1 cellular context compared by ENCODE assay signal in the genomic region with DNA sequence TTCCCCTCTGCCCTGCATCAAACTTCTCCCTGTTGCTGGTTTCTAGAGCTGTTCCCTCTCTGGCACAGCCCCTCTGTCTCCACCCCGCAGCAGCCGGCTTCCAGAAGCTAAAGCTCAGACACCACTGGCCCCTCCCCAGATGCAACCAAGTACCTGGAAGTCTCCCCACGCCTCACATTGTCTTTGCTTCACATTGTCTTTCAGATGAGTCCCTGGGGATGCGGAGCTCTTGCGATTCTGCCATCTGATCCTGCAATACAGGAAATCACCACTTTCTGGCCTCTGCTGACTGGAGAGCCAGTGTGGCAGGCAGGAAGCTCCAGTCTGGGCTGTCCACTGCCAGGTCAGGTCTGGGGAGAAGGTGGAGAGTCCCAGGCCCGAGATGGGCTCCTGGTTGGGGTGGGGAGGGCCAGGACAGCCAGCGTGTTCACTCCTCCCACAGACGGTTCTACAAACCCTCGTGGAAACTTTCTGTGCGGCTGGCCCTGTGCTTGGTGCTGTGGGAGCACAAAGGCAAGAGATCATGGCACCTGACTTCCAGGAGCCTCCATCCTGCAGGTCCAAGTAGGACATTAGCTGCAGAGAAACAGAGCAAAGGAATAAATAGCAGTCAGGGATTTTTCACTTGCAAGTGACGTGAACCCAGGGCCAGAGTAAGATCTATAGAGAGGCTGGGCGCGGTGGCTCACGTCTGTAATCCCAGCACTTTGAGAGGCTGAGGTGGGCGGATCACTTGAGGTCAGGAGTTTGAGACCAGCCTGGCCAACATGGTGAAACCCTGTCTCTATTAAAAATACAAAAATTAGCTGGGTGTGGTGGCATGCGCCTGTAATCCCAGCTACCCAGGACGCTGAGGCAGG.
TF ChIP-seq lines count a peak whose summit lies in the region.

No MANE protein-coding gene starts in this region.

TF ChIP-seq in WTC11, 78 proteins besides CTCF, POLR2A, EP300 and RAD21 (continued from another document and continues in another):
- TF ChIP-seq FOXJ3 (CRISPR knock-in tag; IDR thresholded peaks at IDR 0.05; ENCODE audit: borderline replicate concordance) = no peak
- TF ChIP-seq ZNF232 (CRISPR knock-in tag; IDR thresholded peaks at IDR 0.05) = 0 out of 2 replicates have a peak, but pooled peaks have one; percentile 64
- TF ChIP-seq KAT7 (CRISPR knock-in tag; IDR thresholded peaks at IDR 0.05; ENCODE audit: borderline replicate concordance) = no peak
- no peak for TF ChIP-seq MYBL2 (CRISPR knock-in tag; IDR thresholded peaks at IDR 0.05)
- TF ChIP-seq NR2C2 (CRISPR knock-in tag; IDR thresholded peaks at IDR 0.05) = no peak
- TF ChIP-seq SOX15 (CRISPR knock-in tag; IDR thresholded peaks at IDR 0.05) = no peak
- TF ChIP-seq JAZF1 (CRISPR knock-in tag; IDR thresholded peaks at IDR 0.05) = no peak
- TF ChIP-seq, protein P1, sequence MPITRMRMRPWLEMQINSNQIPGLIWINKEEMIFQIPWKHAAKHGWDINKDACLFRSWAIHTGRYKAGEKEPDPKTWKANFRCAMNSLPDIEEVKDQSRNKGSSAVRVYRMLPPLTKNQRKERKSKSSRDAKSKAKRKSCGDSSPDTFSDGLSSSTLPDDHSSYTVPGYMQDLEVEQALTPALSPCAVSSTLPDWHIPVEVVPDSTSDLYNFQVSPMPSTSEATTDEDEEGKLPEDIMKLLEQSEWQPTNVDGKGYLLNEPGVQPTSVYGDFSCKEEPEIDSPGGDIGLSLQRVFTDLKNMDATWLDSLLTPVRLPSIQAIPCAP (CRISPR knock-in tag; IDR thresholded peaks at IDR 0.05) = no peak
- no peak for TF ChIP-seq MXD4 (CRISPR knock-in tag; IDR thresholded peaks at IDR 0.05; ENCODE audit: borderline replicate concordance)
- TF ChIP-seq, protein P2, sequence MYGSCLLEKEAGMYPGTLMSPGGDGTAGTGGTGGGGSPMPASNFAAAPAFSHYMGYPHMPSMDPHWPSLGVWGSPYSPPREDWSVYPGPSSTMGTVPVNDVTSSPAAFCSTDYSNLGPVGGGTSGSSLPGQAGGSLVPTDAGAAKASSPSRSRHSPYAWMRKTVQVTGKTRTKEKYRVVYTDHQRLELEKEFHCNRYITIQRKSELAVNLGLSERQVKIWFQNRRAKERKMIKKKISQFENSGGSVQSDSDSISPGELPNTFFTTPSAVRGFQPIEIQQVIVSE (CRISPR knock-in tag; IDR thresholded peaks at IDR 0.05; ENCODE audit: borderline replicate concordance) = no peak
- TF ChIP-seq, protein P3, sequence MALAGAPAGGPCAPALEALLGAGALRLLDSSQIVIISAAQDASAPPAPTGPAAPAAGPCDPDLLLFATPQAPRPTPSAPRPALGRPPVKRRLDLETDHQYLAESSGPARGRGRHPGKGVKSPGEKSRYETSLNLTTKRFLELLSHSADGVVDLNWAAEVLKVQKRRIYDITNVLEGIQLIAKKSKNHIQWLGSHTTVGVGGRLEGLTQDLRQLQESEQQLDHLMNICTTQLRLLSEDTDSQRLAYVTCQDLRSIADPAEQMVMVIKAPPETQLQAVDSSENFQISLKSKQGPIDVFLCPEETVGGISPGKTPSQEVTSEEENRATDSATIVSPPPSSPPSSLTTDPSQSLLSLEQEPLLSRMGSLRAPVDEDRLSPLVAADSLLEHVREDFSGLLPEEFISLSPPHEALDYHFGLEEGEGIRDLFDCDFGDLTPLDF (CRISPR knock-in tag; IDR thresholded peaks at IDR 0.05) = no peak
- no peak for TF ChIP-seq TEAD4 (CRISPR knock-in tag; IDR thresholded peaks at IDR 0.05)
- TF ChIP-seq, protein P4, sequence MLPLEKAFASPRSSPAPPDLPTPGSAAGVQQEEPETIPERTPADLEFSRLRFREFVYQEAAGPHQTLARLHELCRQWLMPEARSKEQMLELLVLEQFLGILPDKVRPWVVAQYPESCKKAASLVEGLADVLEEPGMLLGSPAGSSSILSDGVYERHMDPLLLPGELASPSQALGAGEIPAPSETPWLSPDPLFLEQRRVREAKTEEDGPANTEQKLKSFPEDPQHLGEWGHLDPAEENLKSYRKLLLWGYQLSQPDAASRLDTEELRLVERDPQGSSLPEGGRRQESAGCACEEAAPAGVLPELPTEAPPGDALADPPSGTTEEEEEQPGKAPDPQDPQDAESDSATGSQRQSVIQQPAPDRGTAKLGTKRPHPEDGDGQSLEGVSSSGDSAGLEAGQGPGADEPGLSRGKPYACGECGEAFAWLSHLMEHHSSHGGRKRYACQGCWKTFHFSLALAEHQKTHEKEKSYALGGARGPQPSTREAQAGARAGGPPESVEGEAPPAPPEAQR (CRISPR knock-in tag; IDR thresholded peaks at IDR 0.05) = no peak
- no peak for TF ChIP-seq GTF2I (CRISPR knock-in tag; conservative IDR thresholded peaks at IDR 0.05)
- TF ChIP-seq CBFB (CRISPR knock-in tag; IDR thresholded peaks at IDR 0.05; ENCODE audit: low read depth) = no peak
- TF ChIP-seq PRDM15 (CRISPR knock-in tag; IDR thresholded peaks at IDR 0.05) = no peak
- no peak for TF ChIP-seq TP53 (CRISPR knock-in tag; IDR thresholded peaks at IDR 0.05)
- TF ChIP-seq CREM (CRISPR knock-in tag; IDR thresholded peaks at IDR 0.05) = no peak
- TF ChIP-seq GRHL2 (CRISPR knock-in tag; IDR thresholded peaks at IDR 0.05; ENCODE audit: insufficient replicate concordance, severe bottlenecking) = no peak
- no peak for TF ChIP-seq GABPB1 (CRISPR knock-in tag; IDR thresholded peaks at IDR 0.05)
- TF ChIP-seq NFYB (CRISPR knock-in tag; conservative IDR thresholded peaks at IDR 0.05; ENCODE audit: low read depth) = no peak
- peak; percentile 56; the same call in 1 of the 2 replicates for TF ChIP-seq SP1 (CRISPR knock-in tag; conservative IDR thresholded peaks at IDR 0.05)
- TF ChIP-seq, protein P5, sequence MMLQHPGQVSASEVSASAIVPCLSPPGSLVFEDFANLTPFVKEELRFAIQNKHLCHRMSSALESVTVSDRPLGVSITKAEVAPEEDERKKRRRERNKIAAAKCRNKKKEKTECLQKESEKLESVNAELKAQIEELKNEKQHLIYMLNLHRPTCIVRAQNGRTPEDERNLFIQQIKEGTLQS (CRISPR knock-in tag; conservative IDR thresholded peaks at IDR 0.05) = no peak
- TF ChIP-seq, protein P6, sequence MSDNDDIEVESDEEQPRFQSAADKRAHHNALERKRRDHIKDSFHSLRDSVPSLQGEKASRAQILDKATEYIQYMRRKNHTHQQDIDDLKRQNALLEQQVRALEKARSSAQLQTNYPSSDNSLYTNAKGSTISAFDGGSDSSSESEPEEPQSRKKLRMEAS (CRISPR knock-in tag; IDR thresholded peaks at IDR 0.05) = peak; percentile 54; the same call in 1 of the 2 replicates
- TF ChIP-seq, protein P7, sequence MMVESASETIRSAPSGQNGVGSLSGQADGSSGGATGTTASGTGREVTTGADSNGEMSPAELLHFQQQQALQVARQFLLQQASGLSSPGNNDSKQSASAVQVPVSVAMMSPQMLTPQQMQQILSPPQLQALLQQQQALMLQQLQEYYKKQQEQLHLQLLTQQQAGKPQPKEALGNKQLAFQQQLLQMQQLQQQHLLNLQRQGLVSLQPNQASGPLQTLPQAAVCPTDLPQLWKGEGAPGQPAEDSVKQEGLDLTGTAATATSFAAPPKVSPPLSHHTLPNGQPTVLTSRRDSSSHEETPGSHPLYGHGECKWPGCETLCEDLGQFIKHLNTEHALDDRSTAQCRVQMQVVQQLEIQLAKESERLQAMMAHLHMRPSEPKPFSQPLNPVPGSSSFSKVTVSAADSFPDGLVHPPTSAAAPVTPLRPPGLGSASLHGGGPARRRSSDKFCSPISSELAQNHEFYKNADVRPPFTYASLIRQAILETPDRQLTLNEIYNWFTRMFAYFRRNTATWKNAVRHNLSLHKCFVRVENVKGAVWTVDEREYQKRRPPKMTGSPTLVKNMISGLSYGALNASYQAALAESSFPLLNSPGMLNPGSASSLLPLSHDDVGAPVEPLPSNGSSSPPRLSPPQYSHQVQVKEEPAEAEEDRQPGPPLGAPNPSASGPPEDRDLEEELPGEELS (CRISPR knock-in tag; IDR thresholded peaks at IDR 0.05) = peak; percentile 83
- TF ChIP-seq AR (CRISPR knock-in tag; IDR thresholded peaks at IDR 0.05) = no peak
- TF ChIP-seq, protein P8, sequence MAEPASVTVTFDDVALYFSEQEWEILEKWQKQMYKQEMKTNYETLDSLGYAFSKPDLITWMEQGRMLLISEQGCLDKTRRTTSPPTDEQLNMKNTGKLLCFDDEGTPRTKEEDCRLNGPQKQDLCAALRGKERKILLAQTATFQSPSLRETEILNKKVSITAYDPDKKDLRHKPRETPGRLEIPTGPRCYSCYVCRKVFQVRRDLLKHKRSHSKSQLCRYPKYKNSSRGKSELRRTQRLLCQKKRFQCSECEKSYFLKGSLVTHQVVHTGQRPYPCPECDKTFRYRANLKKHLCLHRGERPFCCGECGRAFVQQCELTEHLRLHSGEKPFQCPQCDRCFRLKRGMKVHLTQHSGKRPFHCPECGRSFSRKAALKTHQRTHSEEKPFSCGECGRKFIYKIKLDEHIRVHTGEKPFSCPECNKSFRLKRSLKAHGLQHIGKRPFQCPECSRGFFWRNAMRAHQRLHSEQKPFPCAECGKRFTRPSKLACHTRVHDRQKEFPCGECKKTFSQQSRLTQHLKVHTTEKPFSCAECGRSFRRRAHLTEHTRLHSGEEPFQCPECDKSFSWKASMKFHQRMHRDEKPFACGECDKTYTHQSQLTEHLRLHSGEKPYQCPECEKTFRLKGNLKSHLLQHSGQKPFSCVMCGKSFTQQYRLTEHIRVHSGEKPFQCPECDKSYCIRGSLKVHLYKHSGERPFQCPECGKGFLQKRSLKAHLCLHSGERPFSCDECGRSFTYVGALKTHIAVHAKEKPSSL (CRISPR knock-in tag; conservative IDR thresholded peaks at IDR 0.05) = no peak
- TF ChIP-seq SMAD4 (CRISPR knock-in tag; IDR thresholded peaks at IDR 0.05) = no peak
- TF ChIP-seq, protein P9, sequence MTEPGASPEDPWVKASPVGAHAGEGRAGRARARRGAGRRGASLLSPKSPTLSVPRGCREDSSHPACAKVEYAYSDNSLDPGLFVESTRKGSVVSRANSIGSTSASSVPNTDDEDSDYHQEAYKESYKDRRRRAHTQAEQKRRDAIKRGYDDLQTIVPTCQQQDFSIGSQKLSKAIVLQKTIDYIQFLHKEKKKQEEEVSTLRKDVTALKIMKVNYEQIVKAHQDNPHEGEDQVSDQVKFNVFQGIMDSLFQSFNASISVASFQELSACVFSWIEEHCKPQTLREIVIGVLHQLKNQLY (CRISPR knock-in tag; IDR thresholded peaks at IDR 0.05) = no peak
- no peak for TF ChIP-seq NFE2L1 (CRISPR knock-in tag; IDR thresholded peaks at IDR 0.05)
- no peak for TF ChIP-seq AFF4 (CRISPR knock-in tag; IDR thresholded peaks at IDR 0.05; ENCODE audit: borderline replicate concordance)
- TF ChIP-seq ZNF396 (CRISPR knock-in tag; IDR thresholded peaks at IDR 0.05; ENCODE audit: borderline replicate concordance) = no peak
